8 cellular contexts compared by ENCODE assay signal in genomic region chr1:206220335-206221010, GRCh38. TPM values are rescaled to one million over a fixed set of nuclear protein-coding genes. Genes with fewer than 3 reads are reported as not detected.
DNase-seq lines count a peak whose midpoint lies in the region; ATAC-seq, FAIRE-seq and TF ChIP-seq lines count a peak whose summit lies in the region.
"Not testable (repeated sequence)": the region's sequence is repeated elsewhere in the genome, so short reads cannot be mapped to it uniquely, and the experiment has no call there.

No MANE protein-coding gene starts in this region.

- not testable (repeated sequence) for H3K27me3 Mint-ChIP-seq in neural progenitor cell (ENCODE audit: insufficient read depth, low read depth); stimulated activated naive B cell treated with anti-CD40 and anti-IgM and Interleukin-4, amounts not matched to agents 10 μg/mL and 1 μg/mL and 100 μg/mL, for 72 hours

- not testable (repeated sequence) for H3F3A ChIP-seq in neural progenitor cell (ENCODE audit: low read depth)

- H3K4me1 Mint-ChIP-seq in neural progenitor cell; stimulated activated naive B cell treated with anti-CD40 and anti-IgM and Interleukin-4, amounts not matched to agents 10 μg/mL and 1 μg/mL and 100 μg/mL, for 72 hours: not testable (repeated sequence)

- TF ChIP-seq EP300 in A549 (IDR thresholded peaks at IDR 0.05); K562 (IDR thresholded peaks at IDR 0.05; ENCODE audit: low read length); gastroesophageal sphincter (IDR thresholded peaks at IDR 0.05): not testable (repeated sequence)

- not testable (repeated sequence) for H3K4me3 ChIP-seq in A549; HL-60 (replicated peaks; ENCODE audit: insufficient read depth, low read length); K562; gastroesophageal sphincter; neural progenitor cell

- CTCF ChIA-PET in A549 (lab: Yijun Ruan, JAX); K562 (lab: Yijun Ruan, JAX; ENCODE audit: low intra/inter-chr PET ratio): not testable (repeated sequence)

- H3K79me2 ChIP-seq in K562 (ENCODE audit: control insufficient read depth, insufficient read depth, low read length); neural progenitor cell (ENCODE audit: low read depth): not testable (repeated sequence)

- TF ChIP-seq RAD21 in A549 (conservative IDR thresholded peaks at IDR 0.05 in 1 of 2, IDR thresholded peaks at IDR 0.05 in 1 of 2); K562 (CRISPR knock-in tag; conservative IDR thresholded peaks at IDR 0.05 in 1 of 2, IDR thresholded peaks at IDR 0.05 in 1 of 2): not testable (repeated sequence)

- H3K27ac Mint-ChIP-seq in neural progenitor cell = not testable (repeated sequence)
- peak overlapping the region; percentile 9 for H3K27ac Mint-ChIP-seq in stimulated activated naive B cell treated with anti-CD40 and anti-IgM and Interleukin-4, amounts not matched to agents 10 μg/mL and 1 μg/mL and 100 μg/mL, for 72 hours

- not testable (repeated sequence) for TF ChIP-seq POLR2A in A549 (IDR thresholded peaks at IDR 0.05; ENCODE audit: low read length); K562 (conservative IDR thresholded peaks at IDR 0.05); gastroesophageal sphincter (IDR thresholded peaks at IDR 0.05)

- BruUV-seq in K562 (replicated peaks; lab: Mats Ljungman, UMichigan) = not testable (repeated sequence)

- ATAC-seq in A549 = peak in 1 of 2 experiments; percentile 42; a peak in 3 of 6 replicates
- ATAC-seq in K562; stimulated activated naive B cell treated with anti-CD40 and anti-IgM and Interleukin-4, amounts not matched to agents 10 μg/mL and 1 μg/mL and 100 μg/mL, for 72 hours (replicated peaks): not testable (repeated sequence)
- peak; percentile 76 for ATAC-seq in gastroesophageal sphincter

- POLR2A ChIA-PET in A549 (lab: Yijun Ruan, JAX); K562 (lab: Yijun Ruan, JAX): not testable (repeated sequence)

- H3K27me3 ChIP-seq in HL-60 (ENCODE audit: insufficient read depth, poor library complexity, severe bottlenecking); K562 (ENCODE audit: control insufficient read depth in 2 of 2, insufficient read depth in 2 of 2, low read length in 2 of 2); gastroesophageal sphincter; neural progenitor cell: not testable (repeated sequence)

- not testable (repeated sequence) for DNase-seq in A549 (ENCODE audit: low read depth in 1 of 2, low spot score in 1 of 2); stimulated activated naive B cell treated with anti-CD40 and anti-IgM and Interleukin-4, amounts not matched to agents 10 μg/mL and 1 μg/mL and 100 μg/mL, for 72 hours
- peak; percentile 16 to 65 for DNase-seq in HL-60 (ENCODE audit: low read depth in 1 of 2, low spot score in 1 of 2)
- peak; percentile 19 for DNase-seq in SIG-M5 (lab: John Stamatoyannopoulos, UW)
- peak in 1 of 4 experiments; percentile 0 for DNase-seq in K562 (ENCODE audit: extremely low read depth in 1 of 4, low spot score in 3 of 4)
- DNase-seq in kidney tubule cell (ENCODE audit: low spot score) = peak; percentile 14
- DNase-seq in neural progenitor cell (ENCODE audit: low spot score) = peak; percentile 0

- H3K4me2 ChIP-seq in A549 = peak overlapping the region; percentile 43; the same call in 2 of the 3 replicates
- not testable (repeated sequence) for H3K4me2 ChIP-seq in K562 (ENCODE audit: insufficient read depth, low read length); neural progenitor cell

- not testable (repeated sequence) for TF ChIP-seq CTCF in A549 (IDR thresholded peaks at IDR 0.05); HL-60 (IDR thresholded peaks at IDR 0.05; ENCODE audit: insufficient read depth, low read length); K562 (IDR thresholded peaks at IDR 0.05 in 2 of 3, conservative IDR thresholded peaks at IDR 0.05 in 1 of 3; ENCODE audit: insufficient read depth in 2 of 3, low read depth in 1 of 3, low read length in 3 of 3); gastroesophageal sphincter (IDR thresholded peaks at IDR 0.05); neural progenitor cell (IDR thresholded peaks at IDR 0.05)

- not testable (repeated sequence) for H3K9me1 ChIP-seq in K562 (ENCODE audit: control insufficient read depth, insufficient read depth, low read length)

- 61% methylated on average over 4 of the region's 4 CpGs for WGBS in A549 (ENCODE audit: missing lambda C conversion rate)
- WGBS in K562 (ENCODE audit: insufficient coverage, low coverage, missing lambda C conversion rate) = 47% methylated on average over 4 of the region's 4 CpGs
- 56 to 58% methylated on average over 4 of the region's 4 CpGs for WGBS in gastroesophageal sphincter (ENCODE audit: low coverage in 1 of 2), 2 donors

- intact Hi-C loops in K562 (cut with micrococcal nuclease) = not testable (repeated sequence)

- FAIRE-seq in A549 (lab: Jason Lieb, UNC); K562 (lab: Jason Lieb, UNC): not testable (repeated sequence)

- H3K36me3 Mint-ChIP-seq in neural progenitor cell; stimulated activated naive B cell treated with anti-CD40 and anti-IgM and Interleukin-4, amounts not matched to agents 10 μg/mL and 1 μg/mL and 100 μg/mL, for 72 hours: not testable (repeated sequence)

- not testable (repeated sequence) for H3K9ac ChIP-seq in K562 (ENCODE audit: insufficient read depth in 1 of 2, low read depth in 2 of 2, low read length in 2 of 2); neural progenitor cell

- H3K4me1 ChIP-seq in A549; K562 (replicated peaks in 1 of 2; ENCODE audit: control insufficient read depth in 2 of 2, insufficient read depth in 2 of 2, low read length in 2 of 2); gastroesophageal sphincter; neural progenitor cell: not testable (repeated sequence)

- in situ Hi-C loops in K562 (cut with MboI) = not testable (repeated sequence)

- H3K4me3 Mint-ChIP-seq in neural progenitor cell; stimulated activated naive B cell treated with anti-CD40 and anti-IgM and Interleukin-4, amounts not matched to agents 10 μg/mL and 1 μg/mL and 100 μg/mL, for 72 hours: not testable (repeated sequence)

- H3K36me3 ChIP-seq in K562 (ENCODE audit: control insufficient read depth, insufficient read depth, low read length); gastroesophageal sphincter; neural progenitor cell: not testable (repeated sequence)

- H4K20me1 ChIP-seq in K562 (replicated peaks; ENCODE audit: control insufficient read depth, insufficient read depth, low read length); neural progenitor cell (ENCODE audit: low read depth): not testable (repeated sequence)

- not testable (repeated sequence) for H3K9me3 Mint-ChIP-seq in neural progenitor cell; stimulated activated naive B cell treated with anti-CD40 and anti-IgM and Interleukin-4, amounts not matched to agents 10 μg/mL and 1 μg/mL and 100 μg/mL, for 72 hours

- not testable (repeated sequence) for H3K27ac ChIP-seq in A549; HL-60 (replicated peaks); K562 (ENCODE audit: extremely low read depth, low read depth, low read length); neural progenitor cell
- H3K27ac ChIP-seq in gastroesophageal sphincter = peak overlapping the region in 2 of 4 donors; percentile 29 to 47

- H2AFZ ChIP-seq in K562 (ENCODE audit: low read depth, low read length); neural progenitor cell (replicated peaks): not testable (repeated sequence)

- not testable (repeated sequence) for H3K9me3 ChIP-seq in A549; K562 (replicated peaks; ENCODE audit: control insufficient read depth, insufficient read depth, low read depth, low read length); gastroesophageal sphincter; neural progenitor cell (ENCODE audit: low read depth)

RNA-seq across cellular contexts. Expression of gene SRGAP2, which starts 17.1 kb away (rescaled TPM):
- polyA plus RNA-seq in A549 (2011; rRNA removed) (12.3 and 18.7 TPM in 2 replicates), A549 (2017; fragmentation: RNase III; extraction: RNeasy Plus Mini Kit Qiagen cat#74134 plus additional on column Dnase treatment) (16.5 to 20.1 TPM (median 19.6 TPM) in 3 replicates), K562 (2011; rRNA removed) (10.5 and 12.5 TPM in 2 replicates), K562 (2014; fragmentation: Illumina TruSeq; extraction: Trizol) (23.8 and 26.3 TPM in 2 replicates), K562 (2014; fragmentation: Nextera tagmentation; extraction: Ambion mirVana) (1 to 10 TPM; 4.1 to 5.3 TPM), K562 (2014; rRNA removed) (19.1 and 22.0 TPM in 2 replicates)
- polyA plus RNA-seq in A549 (2012; cell fraction: cytosol; rRNA removed) = 5.7 and 7.8 TPM in 2 replicates
- polyA plus RNA-seq in A549 (2012; cell fraction: nucleus; rRNA removed) = 19.1 and 31.0 TPM in 2 replicates
- 28.7 and 43.6 TPM in 2 replicates for polyA minus RNA-seq in A549 (2011; rRNA and poly(A)+ RNA removed)
- 121 and 136 TPM in 2 replicates for total RNA-seq in K562 (2011; cell fraction: chromatin; rRNA removed; ENCODE audit: low replicate concordance)
- 59.9 and 74.1 TPM in 2 replicates for total RNA-seq in K562 (2011; cell fraction: nucleolus; rRNA removed)
- 101 and 123 TPM in 2 replicates for total RNA-seq in K562 (2011; cell fraction: nucleoplasm; rRNA removed)
- total RNA-seq in K562 (2014; rRNA removed) (29.2 and 35.6 TPM in 2 replicates), K562 (2014; rRNA removed; fragmentation: Illumina TruSeq; extraction: Trizol) (15.3 and 15.6 TPM in 2 replicates), K562 (2015; rRNA removed; fragmentation: Illumina TruSeq; extraction: Trizol) (14.9 TPM in 2 replicates), K562 (2021) (50.7 and 54.7 TPM in 2 replicates), gastroesophageal sphincter (10 to 100 TPM; 19.1 to 55.8 (median 43.5) TPM), neural progenitor cell (ENCODE audit: low replicate concordance) (88.4 and 89.9 TPM in 2 replicates)
- polyA plus RNA-seq in K562 (2011; cell fraction: cytosol; rRNA removed) = 15.0 and 17.1 TPM in 2 replicates
- 37.9 and 70.6 TPM in 2 replicates for polyA plus RNA-seq in K562 (2011; cell fraction: nucleus; rRNA removed)
- 24.1 and 37.6 TPM in 2 replicates for polyA plus RNA-seq in K562 (2012)
- polyA minus RNA-seq in K562 (2011; rRNA and poly(A)+ RNA removed) = 32.8 and 33.5 TPM in 2 replicates
- 19.7 and 34.8 TPM in 2 replicates for polyA minus RNA-seq in K562 (2011; cell fraction: cytosol; rRNA and poly(A)+ RNA removed)
- polyA minus RNA-seq in K562 (2011; cell fraction: nucleus; rRNA and poly(A)+ RNA removed) = 46.9 and 53.1 TPM in 2 replicates

RNA-seq across cellular contexts. Expression of gene FAM72A, which starts 17.8 kb away (rescaled TPM):
- polyA plus RNA-seq in A549 (2011; rRNA removed) = 16.8 and 17.5 TPM in 2 replicates
- polyA plus RNA-seq in A549 (2012; cell fraction: cytosol; rRNA removed) = 11.6 and 12.1 TPM in 2 replicates
- 6.1 and 9.2 TPM in 2 replicates for polyA plus RNA-seq in A549 (2012; cell fraction: nucleus; rRNA removed)
- 18.7 to 20.0 TPM (median 18.8 TPM) in 3 replicates for polyA plus RNA-seq in A549 (2017; fragmentation: RNase III; extraction: RNeasy Plus Mini Kit Qiagen cat#74134 plus additional on column Dnase treatment)
- polyA minus RNA-seq in A549 (2011; rRNA and poly(A)+ RNA removed) = 6.7 and 7.9 TPM in 2 replicates
- 28.1 and 40.1 TPM in 2 replicates for total RNA-seq in K562 (2011; cell fraction: chromatin; rRNA removed; ENCODE audit: low replicate concordance)
- total RNA-seq in K562 (2011; cell fraction: nucleolus; rRNA removed) = 22.2 and 23.9 TPM in 2 replicates
- 33.7 and 40.9 TPM in 2 replicates for total RNA-seq in K562 (2011; cell fraction: nucleoplasm; rRNA removed)
- total RNA-seq in K562 (2014; rRNA removed) = 22.5 and 30.5 TPM in 2 replicates
- total RNA-seq in K562 (2014; rRNA removed; fragmentation: Illumina TruSeq; extraction: Trizol) = 37.2 and 41.4 TPM in 2 replicates
- 32.7 and 37.0 TPM in 2 replicates for total RNA-seq in K562 (2015; rRNA removed; fragmentation: Illumina TruSeq; extraction: Trizol)
- 28.2 and 30.7 TPM in 2 replicates for total RNA-seq in K562 (2021)
- 51.1 and 56.2 TPM in 2 replicates for polyA plus RNA-seq in K562 (2011; rRNA removed)
- polyA plus RNA-seq in K562 (2011; cell fraction: cytosol; rRNA removed) = 22.8 and 32.9 TPM in 2 replicates
- 30.1 and 42.1 TPM in 2 replicates for polyA plus RNA-seq in K562 (2011; cell fraction: nucleus; rRNA removed)
- polyA plus RNA-seq in K562 (2012) = 27.4 and 32.4 TPM in 2 replicates
- polyA plus RNA-seq in K562 (2014; fragmentation: Illumina TruSeq; extraction: Trizol) = 47.7 and 58.3 TPM in 2 replicates
- 10 to 100 TPM; 12.3 to 13.9 TPM for polyA plus RNA-seq in K562 (2014; fragmentation: Nextera tagmentation; extraction: Ambion mirVana)
- 33.5 and 40.7 TPM in 2 replicates for polyA plus RNA-seq in K562 (2014; rRNA removed)
- polyA minus RNA-seq in K562 (2011; rRNA and poly(A)+ RNA removed) = 56.9 and 71.7 TPM in 2 replicates
- 19.2 and 29.8 TPM in 2 replicates for polyA minus RNA-seq in K562 (2011; cell fraction: cytosol; rRNA and poly(A)+ RNA removed)
- 16.2 and 27.2 TPM in 2 replicates for polyA minus RNA-seq in K562 (2011; cell fraction: nucleus; rRNA and poly(A)+ RNA removed)
- 1 to 10 TPM; 1.1 to 3.1 (median 2.6) TPM for total RNA-seq in gastroesophageal sphincter
- 24.6 and 36.2 TPM in 2 replicates for total RNA-seq in neural progenitor cell (ENCODE audit: low replicate concordance)
